Comparison of ENCODE assay signal across 11 cellular contexts in the genomic region with DNA sequence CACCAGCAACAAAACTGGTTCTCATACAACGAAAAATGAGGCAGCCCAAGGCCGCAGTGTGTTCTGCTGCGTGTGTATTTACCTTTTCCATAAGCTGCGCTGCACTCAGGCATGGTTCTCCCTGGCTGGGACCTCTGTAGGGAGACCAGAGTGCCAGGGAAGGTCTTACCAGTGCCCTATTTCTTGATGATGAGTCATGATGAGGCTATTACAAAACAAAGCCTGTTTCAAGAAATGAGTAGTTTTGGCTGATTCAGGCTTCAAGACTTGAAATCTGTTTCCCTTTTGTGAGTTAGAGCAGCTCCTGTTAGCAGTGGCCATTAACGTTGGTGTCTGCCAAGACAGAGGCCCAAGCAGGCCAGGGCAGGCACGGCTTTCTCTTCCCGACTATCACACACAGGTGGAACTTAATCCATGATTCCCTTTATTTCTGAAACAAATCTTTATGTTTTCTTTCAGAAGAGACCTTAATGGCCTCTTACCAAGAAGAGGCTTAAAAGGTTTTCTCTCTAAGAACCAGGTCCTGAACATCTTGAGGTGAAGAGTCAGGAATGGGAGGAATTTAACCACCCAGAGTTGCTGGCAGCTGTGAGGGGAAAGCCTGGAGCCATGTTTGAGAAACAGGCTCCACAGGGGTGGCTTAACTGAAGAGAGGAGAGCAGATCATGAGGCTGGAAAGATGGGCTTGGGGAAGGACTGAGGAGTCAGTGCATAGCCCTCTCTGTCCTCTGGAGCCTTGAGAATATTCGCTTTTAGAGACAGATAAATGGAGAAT. TPM values are rescaled to one million over a fixed set of nuclear protein-coding genes. Genes with fewer than 3 reads are reported as not detected.
DNase-seq lines count a peak whose midpoint lies in the region; ATAC-seq and TF ChIP-seq lines count a peak whose summit lies in the region.
"Had no signal": no experiment of that assay in that cellular context is flagged by ENCODE, and none has a peak within 500 bp of the region (broad histone marks: within the 10 kb centered on the region; RNA-seq: fewer than 3 reads in every experiment).

No MANE protein-coding gene starts in this region.

- no peaks in the 10 kb centered on the region for H3K9me3 Mint-ChIP-seq in stimulated activated effector memory CD8-positive, alpha-beta T cell treated with anti-CD3 and anti-CD28 coated beads, Interleukin-12 subunit alpha, Interleukin-12 subunit beta, amount 100 ng/mL, for 72 hours
- H3K9me3 Mint-ChIP-seq in CD14-positive monocyte (peaks cover 0 to 27% (median 10%) of the 10 kb centered on the region in 7 donors), immature natural killer cell (no peaks in the 10 kb centered on the region)

- H3K36me3 Mint-ChIP-seq in stimulated activated effector memory CD8-positive, alpha-beta T cell treated with anti-CD3 and anti-CD28 coated beads, Interleukin-12 subunit alpha, Interleukin-12 subunit beta, amount 100 ng/mL, for 72 hours: no peaks in the 10 kb centered on the region
- peaks cover 2 to 3% of the 10 kb centered on the region in 2 donors for H3K36me3 Mint-ChIP-seq in CD14-positive monocyte
- no peaks in the 10 kb centered on the region for H3K36me3 Mint-ChIP-seq in immature natural killer cell

- WGBS in esophagus, 2 donors: 39 to 67% methylated on average over 8 of the region's 8 CpGs

- intact Hi-C loops in CD14-positive monocyte (cut with micrococcal nuclease): no loop called here

- H3K27ac ChIP-seq in esophagus (ENCODE audit: low read depth in 2 of 2, low read length in 1 of 2): peak overlapping the region; percentile 62 to 65
- H3K27ac ChIP-seq: VCaP had no signal

- peak; percentile 87 for DNase-seq in H4 (ENCODE audit: low spot score)
- DNase-seq in RKO (ENCODE audit: low spot score): peak; percentile 79
- no peak for DNase-seq in stimulated activated effector memory CD8-positive, alpha-beta T cell treated with anti-CD3 and anti-CD28 coated beads, Interleukin-12 subunit alpha, Interleukin-12 subunit beta, amount 100 ng/mL, for 72 hours (ENCODE audit: low spot score in 2 of 2)
- no peak for DNase-seq in CD14-positive monocyte (ENCODE audit: low spot score)
- DNase-seq in immature natural killer cell: no peak
- no peak for DNase-seq in T-helper 9 cell
- DNase-seq in HT-29 (ENCODE audit: low spot score): no peak
- DNase-seq: NCI-H2029 had no signal

- H3K9me3 ChIP-seq in esophagus (ENCODE audit: control insufficient read depth in 2 of 2, insufficient read depth in 1 of 2, low read depth in 1 of 2, low read length in 1 of 2): no peaks in the 10 kb centered on the region

- peaks cover 12% of the 10 kb centered on the region for H3K4me1 Mint-ChIP-seq in stimulated activated effector memory CD8-positive, alpha-beta T cell treated with anti-CD3 and anti-CD28 coated beads, Interleukin-12 subunit alpha, Interleukin-12 subunit beta, amount 100 ng/mL, for 72 hours
- H3K4me1 Mint-ChIP-seq in CD14-positive monocyte (peaks cover 47% of the 10 kb centered on the region), immature natural killer cell (no peaks in the 10 kb centered on the region)

- no peak overlapping the region for H3K4me3 ChIP-seq in esophagus (ENCODE audit: low read depth in 1 of 2, low read length in 2 of 2)

- H3K27me3 ChIP-seq in esophagus (ENCODE audit: control insufficient read depth in 1 of 2, insufficient read depth in 2 of 2, low read length in 2 of 2): no peaks in the 10 kb centered on the region

- no peak for TF ChIP-seq CTCF in CD14-positive monocyte (IDR thresholded peaks at IDR 0.05)

- H3K4me3 Mint-ChIP-seq in stimulated activated effector memory CD8-positive, alpha-beta T cell treated with anti-CD3 and anti-CD28 coated beads, Interleukin-12 subunit alpha, Interleukin-12 subunit beta, amount 100 ng/mL, for 72 hours: no peak overlapping the region
- peak overlapping the region in 1 of 2 donors; percentile 49 for H3K4me3 Mint-ChIP-seq in CD14-positive monocyte
- H3K4me3 Mint-ChIP-seq in immature natural killer cell: no peak overlapping the region

- H3K4me1 ChIP-seq in esophagus (ENCODE audit: control insufficient read depth in 2 of 2, insufficient read depth in 2 of 2, low read length in 1 of 2): peaks cover 0 to 34% of the 10 kb centered on the region in 2 donors

- no peaks in the 10 kb centered on the region for H3K36me3 ChIP-seq in esophagus (ENCODE audit: control insufficient read depth in 2 of 2, insufficient read depth in 2 of 2, low read length in 1 of 2)

- H3K27ac Mint-ChIP-seq in stimulated activated effector memory CD8-positive, alpha-beta T cell treated with anti-CD3 and anti-CD28 coated beads, Interleukin-12 subunit alpha, Interleukin-12 subunit beta, amount 100 ng/mL, for 72 hours: no peak overlapping the region
- H3K27ac Mint-ChIP-seq in CD14-positive monocyte: no peak overlapping the region
- no peak overlapping the region for H3K27ac Mint-ChIP-seq in immature natural killer cell

- H3K27me3 Mint-ChIP-seq in CD14-positive monocyte (ENCODE audit: low read depth in 3 of 3) (peaks cover 54 to 63% (median 59%) of the 10 kb centered on the region in 3 donors), immature natural killer cell (ENCODE audit: low read depth in 3 of 3) (peaks cover 7 to 23% (median 16%) of the 10 kb centered on the region in 3 donors)

- ATAC-seq in stimulated activated effector memory CD8-positive, alpha-beta T cell treated with anti-CD3 and anti-CD28 coated beads, Interleukin-12 subunit alpha, Interleukin-12 subunit beta, amount 100 ng/mL, for 72 hours: peak; percentile 59

RNA-seq across cellular contexts. Expression of a gene that starts 41.4 kb away (rescaled TPM):
- not detected in 2 replicates for total RNA-seq in H4 (2014; rRNA removed; shearing (Covaris generic))
- polyA plus RNA-seq in esophagus (under 1 TPM; 0.02 to 0.18 TPM), CD14-positive monocyte (under 1 TPM; 0.29 to 0.50 TPM), immature natural killer cell (under 1 TPM in 2 of 3 donors, not detected in 1; 0.03 to 0.07 TPM)
- not detected in 2 replicates for total RNA-seq in HT-29 (2014; rRNA removed; shearing (Covaris generic))
- total RNA-seq: cerebellum had no signal

RNA-seq across cellular contexts. Expression of a gene that starts 42.2 kb away (rescaled TPM):
- total RNA-seq in H4 (2014; rRNA removed; shearing (Covaris generic)): not detected in 2 replicates
- under 1 TPM in 1 of 2 donors, not detected in 1; 0.02 TPM for polyA plus RNA-seq in esophagus
- not detected for polyA plus RNA-seq in CD14-positive monocyte
- polyA plus RNA-seq in immature natural killer cell: not detected
- total RNA-seq in HT-29 (2014; rRNA removed; shearing (Covaris generic)): not detected in 2 replicates

RNA-seq across cellular contexts. Expression of a gene that starts 46.4 kb away (rescaled TPM):
- not detected in 2 replicates for total RNA-seq in H4 (2014; rRNA removed; shearing (Covaris generic))
- polyA plus RNA-seq in esophagus (under 1 TPM; 0.04 to 0.20 TPM), CD14-positive monocyte (under 1 TPM; 0.14 to 0.15 TPM), immature natural killer cell (under 1 TPM in 1 of 3 donors, not detected in 2; 0.95 TPM)
- not detected in 2 replicates for total RNA-seq in HT-29 (2014; rRNA removed; shearing (Covaris generic))
- total RNA-seq: cerebellum had no signal

Comparison
In these comparisons a context has a peak if more than half of its experiments do, and no peak if none do; other contexts are left out.
1. DNase-seq: peak in H4 (single experiment) and RKO (single experiment); none in stimulated activated effector memory CD8-positive, alpha-beta T cell treated with anti-CD3 and anti-CD28 coated beads, Interleukin-12 subunit alpha, Interleukin-12 subunit beta, amount 100 ng/mL, for 72 hours (0 of 2), CD14-positive monocyte (single experiment), immature natural killer cell (0 of 3), T-helper 9 cell (single experiment) and HT-29 (single experiment).